ENCODE assay signal across 18 cellular contexts in the genomic region with DNA sequence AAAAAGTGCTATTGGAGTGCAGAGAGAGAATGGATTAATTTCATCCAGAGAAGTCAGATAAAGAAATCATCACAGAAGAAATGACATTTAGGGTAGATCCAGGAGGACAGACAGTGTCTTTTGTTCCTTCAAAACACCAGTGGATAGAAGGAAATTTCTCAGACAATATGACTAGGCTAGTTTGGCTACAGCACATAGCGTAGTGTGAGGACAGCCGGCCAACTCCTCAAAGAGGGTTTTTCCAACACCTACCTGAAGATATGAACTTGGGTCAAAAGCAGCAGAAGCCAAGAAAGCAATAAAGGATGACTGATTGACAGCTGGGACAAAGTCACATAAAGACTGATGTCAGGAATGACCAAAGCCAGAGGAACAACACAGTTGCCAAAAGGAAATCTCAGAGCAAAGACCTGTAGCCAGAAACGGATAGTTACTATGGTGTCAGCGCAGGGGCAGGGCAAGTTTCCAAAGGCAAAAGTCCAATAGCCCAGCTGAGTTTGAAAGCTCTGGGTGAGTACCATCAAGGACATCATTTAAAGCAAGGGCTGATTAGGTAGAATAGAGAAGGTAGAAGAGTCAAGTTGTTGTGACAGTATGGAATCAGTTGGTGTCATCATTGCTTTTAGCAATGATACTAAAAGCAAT. TPM values are rescaled to one million over a fixed set of nuclear protein-coding genes. Genes with fewer than 3 reads are reported as not detected.
"Had no signal": no experiment of that assay in that cellular context is flagged by ENCODE, and none has a peak within 500 bp of the region (broad histone marks: within the 10 kb centered on the region; RNA-seq: fewer than 3 reads in every experiment).

No MANE protein-coding gene starts in this region.

- H3K27me3 Mint-ChIP-seq: dendritic cell treated with granulocyte-macrophage colony-stimulating factor and Interleukin-4, amounts not matched to agents 40 ng/mL and 50 ng/mL, for 4 days; naive thymus-derived CD4-positive, alpha-beta T cell; stimulated activated memory B cell treated with anti-CD40 and anti-IgM and Interleukin-4, amounts not matched to agents 10 μg/mL and 1 μg/mL and 100 μg/mL, for 72 hours; stimulated activated naive CD8-positive, alpha-beta T cell treated with anti-CD3 and anti-CD28 coated beads, Interleukin-15, Interleukin-2, amounts not matched to agents 100 ng/mL and 50 ng/mL, for 24 hours had no signal

- H3K4me3 ChIP-seq: esophagus squamous epithelium, right lobe of liver, spleen, tibial nerve, upper lobe of right lung, vagina had no signal

- DNase-seq: central memory CD4-positive, alpha-beta T cell; esophagus squamous epithelium; foreskin keratinocyte; head of caudate nucleus; islet precursor cell; mesendoderm; naive thymus-derived CD4-positive, alpha-beta T cell; right lobe of liver; spleen; stimulated activated CD4-positive, alpha-beta T cell treated with anti-CD3 and anti-CD28 coated beads, Interleukin-15, amount 100 ng/mL, for 24 hours; stimulated activated CD4-positive, alpha-beta T cell treated with anti-CD3 and anti-CD28 coated beads, Interleukin-1b, Interleukin-23, amount 100 ng/mL, for 48 hours; stimulated activated CD4-positive, alpha-beta T cell treated with anti-CD3 and anti-CD28 coated beads, Interleukin-4, amount 100 ng/mL, for 24 hours; upper lobe of right lung had no signal

- H3K4me3 Mint-ChIP-seq: dendritic cell treated with granulocyte-macrophage colony-stimulating factor and Interleukin-4, amounts not matched to agents 40 ng/mL and 50 ng/mL, for 4 days; naive thymus-derived CD4-positive, alpha-beta T cell; stimulated activated memory B cell treated with anti-CD40 and anti-IgM and Interleukin-4, amounts not matched to agents 10 μg/mL and 1 μg/mL and 100 μg/mL, for 72 hours; stimulated activated naive CD8-positive, alpha-beta T cell treated with anti-CD3 and anti-CD28 coated beads, Interleukin-15, Interleukin-2, amounts not matched to agents 100 ng/mL and 50 ng/mL, for 24 hours had no signal

- H3K27ac Mint-ChIP-seq: dendritic cell treated with granulocyte-macrophage colony-stimulating factor and Interleukin-4, amounts not matched to agents 40 ng/mL and 50 ng/mL, for 4 days; naive thymus-derived CD4-positive, alpha-beta T cell; stimulated activated memory B cell treated with anti-CD40 and anti-IgM and Interleukin-4, amounts not matched to agents 10 μg/mL and 1 μg/mL and 100 μg/mL, for 72 hours; stimulated activated naive CD8-positive, alpha-beta T cell treated with anti-CD3 and anti-CD28 coated beads, Interleukin-15, Interleukin-2, amounts not matched to agents 100 ng/mL and 50 ng/mL, for 24 hours had no signal

- ATAC-seq: foreskin keratinocyte; naive thymus-derived CD4-positive, alpha-beta T cell; stimulated activated memory B cell treated with anti-CD40 and anti-IgM and Interleukin-4, amounts not matched to agents 10 μg/mL and 1 μg/mL and 100 μg/mL, for 72 hours; upper lobe of right lung had no signal

- H3K4me1 ChIP-seq: esophagus squamous epithelium, foreskin keratinocyte, right lobe of liver, spleen, tibial nerve, upper lobe of right lung, vagina had no signal

- H3K27me3 ChIP-seq: esophagus squamous epithelium, foreskin keratinocyte, right lobe of liver, spleen, tibial nerve, upper lobe of right lung, vagina had no signal

- H3K27ac ChIP-seq: esophagus squamous epithelium, foreskin keratinocyte, right lobe of liver, spleen, tibial nerve, upper lobe of right lung, vagina had no signal

- H3K9me3 ChIP-seq: vagina had no signal

- H3K36me3 ChIP-seq: esophagus squamous epithelium, right lobe of liver, spleen, tibial nerve, upper lobe of right lung, vagina had no signal

- H3K36me3 Mint-ChIP-seq: naive thymus-derived CD4-positive, alpha-beta T cell; stimulated activated memory B cell treated with anti-CD40 and anti-IgM and Interleukin-4, amounts not matched to agents 10 μg/mL and 1 μg/mL and 100 μg/mL, for 72 hours had no signal

- H3K4me1 Mint-ChIP-seq: naive thymus-derived CD4-positive, alpha-beta T cell; stimulated activated memory B cell treated with anti-CD40 and anti-IgM and Interleukin-4, amounts not matched to agents 10 μg/mL and 1 μg/mL and 100 μg/mL, for 72 hours had no signal

RNA-seq across cellular contexts. Expression of a gene that starts 58.7 kb away (rescaled TPM):
- total RNA-seq: foreskin keratinocyte had no signal
- polyA plus RNA-seq: foreskin keratinocyte; naive thymus-derived CD4-positive, alpha-beta T cell had no signal
